ENCODE assay signal across 1 cellular context in genomic region chr9:107756091-107756490, GRCh38.
TF ChIP-seq lines count a peak whose summit lies in the region.

No MANE protein-coding gene starts in this region.

TF ChIP-seq in A549, 52 proteins besides CTCF, POLR2A, EP300 and RAD21 (continued from another document):
- TF ChIP-seq REST (IDR thresholded peaks at IDR 0.05) (no peak), GATA3 (IDR thresholded peaks at IDR 0.05; ENCODE audit: borderline replicate concordance) (no peak), MAFK (IDR thresholded peaks at IDR 0.05; ENCODE audit: partially characterized antibody) (no peak), RNF2 (IDR thresholded peaks at IDR 0.05; ENCODE audit: borderline replicate concordance, low read depth) (no peak), USF2 (IDR thresholded peaks at IDR 0.05) (no peak), HEYL (CRISPR knock-in tag; IDR thresholded peaks at IDR 0.05) (no peak), EHMT2 (IDR thresholded peaks at IDR 0.05; ENCODE audit: low read depth) (no peak), EHF (CRISPR knock-in tag; IDR thresholded peaks at IDR 0.05) (no peak)
